8 cellular contexts compared by ENCODE assay signal in the genomic region with DNA sequence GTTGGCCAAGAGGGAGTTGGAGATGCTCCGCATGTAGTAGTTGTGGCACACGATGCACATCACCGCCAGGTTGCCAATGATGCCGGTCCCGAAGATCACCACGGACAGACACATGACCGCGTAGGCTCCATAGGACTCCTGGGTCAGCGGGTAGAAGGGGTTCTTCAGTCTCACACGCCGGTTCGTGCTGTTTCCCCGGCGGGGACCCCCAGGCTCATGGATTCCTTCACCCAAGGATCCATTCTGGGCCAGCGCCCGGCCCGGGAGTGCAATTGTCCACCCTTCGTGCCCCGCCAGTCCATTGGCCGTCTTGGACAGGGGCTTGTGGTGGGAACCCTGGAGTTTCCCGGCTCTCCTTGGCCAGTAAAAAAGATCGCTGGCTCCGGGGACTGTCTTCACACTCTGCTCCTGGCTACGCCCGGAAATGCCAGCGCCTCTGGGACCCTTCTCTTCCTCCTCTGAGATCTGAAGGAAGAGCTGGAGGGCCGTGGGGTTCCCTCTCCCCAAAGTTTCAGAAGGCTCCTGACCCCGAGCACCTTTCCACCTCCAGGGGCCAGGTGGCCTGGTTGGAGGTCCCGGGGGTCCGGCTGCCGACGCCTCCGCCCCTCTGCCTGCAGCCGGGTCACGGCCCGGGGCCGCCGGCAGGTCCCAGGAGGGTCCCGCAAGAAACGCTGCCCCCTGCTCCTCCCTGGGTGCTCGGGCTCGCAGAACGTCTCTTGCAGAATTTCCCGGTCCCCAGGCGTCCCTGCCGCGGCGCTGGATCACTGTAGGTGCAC. TPM values are rescaled to one million over a fixed set of nuclear protein-coding genes. Genes with fewer than 3 reads are reported as not detected.
DNase-seq lines count a peak whose midpoint lies in the region; ATAC-seq and TF ChIP-seq lines count a peak whose summit lies in the region.

No MANE protein-coding gene starts in this region.

- H3K9me3 ChIP-seq in left ventricle myocardium inferior (replicated peaks), result no peaks in the 10 kb centered on the region

- H3K27me3 ChIP-seq in left ventricle myocardium inferior (ENCODE audit: low read depth), result peaks cover 69% of the 10 kb centered on the region

- no peaks in the 10 kb centered on the region for H3K36me3 Mint-ChIP-seq in activated B cell treated with CpG ODN at 0.5 μM for 24 hours (ENCODE audit: low read depth)

- no peaks in the 10 kb centered on the region for H3K9me3 Mint-ChIP-seq in activated B cell treated with CpG ODN at 0.5 μM for 24 hours

- H3K4me1 Mint-ChIP-seq in activated B cell treated with CpG ODN at 0.5 μM for 24 hours, result peaks cover 22% of the 10 kb centered on the region

- no peak overlapping the region for H3K27ac ChIP-seq in left ventricle myocardium inferior (replicated peaks)

- no peak for ATAC-seq in activated B cell treated with CpG ODN at 0.5 μM for 24 hours (ENCODE audit: low read depth)

- H3K4me3 Mint-ChIP-seq in activated B cell treated with CpG ODN at 0.5 μM for 24 hours, result peak overlapping the region; percentile 81

- DNase-seq in GM10248 (ENCODE audit: extremely low spot score) (peak; percentile 6), activated B cell treated with CpG ODN at 0.5 μM for 24 hours (no peak), left ventricle myocardium inferior (no peak), retina (peak; percentile 81), SW480 (ENCODE audit: low spot score) (no peak), OCI-M1 (lab: John Stamatoyannopoulos, UW) (no peak), HUDEP-2 (lab: John Stamatoyannopoulos, UW; ENCODE audit: unreplicated experiment in 76 of 76) (no peak), NCI-H1092 treated with DMSO at 0.1 percent for 48 hours (lab: John Stamatoyannopoulos, UW) (no peak)

- H3K27me3 Mint-ChIP-seq in activated B cell treated with CpG ODN at 0.5 μM for 24 hours, result peaks cover 35% of the 10 kb centered on the region

- H3K4me3 ChIP-seq in left ventricle myocardium inferior, result peak overlapping the region; percentile 67

- CTCF ChIA-PET in GM10248 (lab: Yijun Ruan, JAX) (interaction anchor here (1.2 kb wide), 1 partner anchor 20 kb away, joined by 3 read pairs; no protein-coding TSS in a partner anchor), activated B cell treated with CpG ODN at 0.5 μM for 24 hours (lab: Charles Lee) (no interaction called here)

- no peak overlapping the region for H3K27ac Mint-ChIP-seq in activated B cell treated with CpG ODN at 0.5 μM for 24 hours

- no peaks in the 10 kb centered on the region for H3K36me3 ChIP-seq in left ventricle myocardium inferior

- TF ChIP-seq CTCF in GM10248 (IDR thresholded peaks at IDR 0.05; ENCODE audit: control extremely low read depth, extremely low read depth, low read depth, missing control alignments) (no peak), activated B cell treated with CpG ODN at 0.5 μM for 24 hours (IDR thresholded peaks at IDR 0.05) (no peak), left ventricle myocardium inferior (IDR thresholded peaks at IDR 0.05; ENCODE audit: borderline replicate concordance) (no peak)

- intact Hi-C loops in activated B cell treated with CpG ODN at 0.5 μM for 24 hours (cut with micrococcal nuclease), result no loop called here
- intact Hi-C loops in left ventricle myocardium inferior (cut with micrococcal nuclease), result no loop called here

- peaks cover 21% of the 10 kb centered on the region for H3K4me1 ChIP-seq in left ventricle myocardium inferior

- POLR2A ChIA-PET in GM10248 (lab: Yijun Ruan, JAX) (no interaction called here), activated B cell treated with CpG ODN at 0.5 μM for 24 hours (lab: Charles Lee) (no interaction called here)

RNA-seq across cellular contexts. Expression of a gene that starts 1.3 kb away (rescaled TPM):
- total RNA-seq in activated B cell treated with CpG ODN at 0.5 μM for 24 hours (not detected in 2 replicates), left ventricle myocardium inferior (not detected)

Comparison
In these comparisons a context has a peak if more than half of its experiments do, and no peak if none do; other contexts are left out.
1. DNase-seq: peak in GM10248 (single experiment) and retina (single experiment); none in activated B cell treated with CpG ODN at 0.5 μM for 24 hours (single experiment), left ventricle myocardium inferior (single experiment), SW480 (single experiment), OCI-M1 (single experiment), HUDEP-2 (0 of 76) and NCI-H1092 treated with DMSO at 0.1 percent for 48 hours (single experiment).